13 cellular contexts compared by ENCODE assay signal in genomic region chr10:86585726-86586048, GRCh38.
DNase-seq lines count a peak whose midpoint lies in the region; ATAC-seq, FAIRE-seq and TF ChIP-seq lines count a peak whose summit lies in the region.
"Had no signal": no experiment of that assay in that cellular context is flagged by ENCODE, and none has a peak within 500 bp of the region (broad histone marks: within the 10 kb centered on the region; RNA-seq: fewer than 3 reads in every experiment).

No MANE protein-coding gene starts in this region.

- no peaks in the 10 kb centered on the region for H3K4me1 Mint-ChIP-seq in natural killer cell
- no peaks in the 10 kb centered on the region for H3K4me1 Mint-ChIP-seq in natural killer cell treated with Interleukin-12 subunit alpha and Interleukin-12 subunit beta and Interleukin-15 and Interleukin-18, amount 100 ng/mL, for 72 hours (ENCODE audit: low read depth in 2 of 2)
- peaks cover 5% of the 10 kb centered on the region for H3K4me1 Mint-ChIP-seq in type B pancreatic cell (ENCODE audit: unreplicated experiment)

- dilution Hi-C loops in keratinocyte (cut with MboI; ENCODE audit: extremely low pct_ligation_motif_present, low sequenced_read_pairs): no loop called here

- no peak overlapping the region for H3K27ac Mint-ChIP-seq in natural killer cell
- H3K27ac Mint-ChIP-seq in natural killer cell treated with Interleukin-12 subunit alpha and Interleukin-12 subunit beta and Interleukin-15 and Interleukin-18, amount 100 ng/mL, for 72 hours: no peak overlapping the region
- H3K27ac Mint-ChIP-seq in type B pancreatic cell: peak overlapping the region; percentile 82

- H3K4me3 Mint-ChIP-seq in natural killer cell (no peak overlapping the region), type B pancreatic cell (no peak overlapping the region)
- H3K4me3 Mint-ChIP-seq in natural killer cell treated with Interleukin-12 subunit alpha and Interleukin-12 subunit beta and Interleukin-15 and Interleukin-18, amount 100 ng/mL, for 72 hours: no peak overlapping the region

- H3K36me3 Mint-ChIP-seq in natural killer cell: no peaks in the 10 kb centered on the region
- H3K36me3 Mint-ChIP-seq in natural killer cell treated with Interleukin-12 subunit alpha and Interleukin-12 subunit beta and Interleukin-15 and Interleukin-18, amount 100 ng/mL, for 72 hours: no peaks in the 10 kb centered on the region
- H3K36me3 Mint-ChIP-seq in type B pancreatic cell: no peaks in the 10 kb centered on the region

- CTCF ChIA-PET in Panc1 (lab: Charles Lee): interaction anchor here (0.6 to 1.0 kb wide), 10 partner anchors 9 to 187 kb away, joined by 3 to 8 read pairs (median 4); no protein-coding TSS in a partner anchor

- ATAC-seq in natural killer cell (peak in 1 of 3 donors; percentile 22), Panc1 (peak; percentile 36), GM18858 (IDR thresholded peaks at IDR 0.05; ENCODE audit: unreplicated experiment) (no peak)
- no peak for ATAC-seq in natural killer cell treated with Interleukin-12 subunit alpha and Interleukin-12 subunit beta and Interleukin-15 and Interleukin-18, amount 100 ng/mL, for 72 hours

- H3K9ac ChIP-seq in keratinocyte (ENCODE audit: control insufficient read depth, extremely low read depth, insufficient read depth, low read length): no peak overlapping the region

- H3K36me3 ChIP-seq in Panc1 (ENCODE audit: control insufficient read depth, insufficient read depth, low read length): no peaks in the 10 kb centered on the region
- no peaks in the 10 kb centered on the region for H3K36me3 ChIP-seq in keratinocyte (ENCODE audit: control insufficient read depth in 2 of 2, extremely low read depth in 1 of 2, insufficient read depth in 2 of 2, low read length in 2 of 2)
- H3K36me3 ChIP-seq: adrenal gland, ovary, thoracic aorta had no signal

- intact Hi-C loops in natural killer cell (cut with micrococcal nuclease): loop anchor here (1.0 kb wide), 1 partner anchor 185 kb away; no protein-coding TSS in a partner anchor
- intact Hi-C loops in Panc1 (cut with micrococcal nuclease; ENCODE audit: unreplicated experiment): loop anchor here (1.0 to 5.0 kb wide), 2 partner anchors 63 to 186 kb away; partner anchors contain the start of gene WAPL

- TF ChIP-seq CTCF in natural killer cell (IDR thresholded peaks at IDR 0.05): peak; percentile 22
- peak; percentile 33 for TF ChIP-seq CTCF in Panc1 (IDR thresholded peaks at IDR 0.05)
- no peak for TF ChIP-seq CTCF in keratinocyte (optimal IDR thresholded peaks at IDR 0.05 in 1 of 3, IDR thresholded peaks at IDR 0.05 in 1 of 3, conservative IDR thresholded peaks at IDR 0.05 in 1 of 3; ENCODE audit: extremely low read depth in 1 of 3, insufficient read depth in 2 of 3, low read length in 3 of 3)
- TF ChIP-seq CTCF in type B pancreatic cell (conservative IDR thresholded peaks at IDR 0.05): peak; percentile 24

- POLR2A ChIA-PET in Panc1 (lab: Charles Lee): interaction anchor here (0.6 kb wide), 1 partner anchor 19 kb away, joined by 3 read pairs; no protein-coding TSS in a partner anchor

- no TSS peak for BruUV-seq in Panc1 (replicated peaks; lab: Mats Ljungman, UMichigan)

- H3K27me3 Mint-ChIP-seq in natural killer cell (ENCODE audit: low read depth in 2 of 2) (peaks cover 0 to 4% of the 10 kb centered on the region in 2 donors), type B pancreatic cell (no peaks in the 10 kb centered on the region)
- H3K27me3 Mint-ChIP-seq in natural killer cell treated with Interleukin-12 subunit alpha and Interleukin-12 subunit beta and Interleukin-15 and Interleukin-18, amount 100 ng/mL, for 72 hours: no peaks in the 10 kb centered on the region

- in situ Hi-C loops in Panc1 (cut with HindIII; ENCODE audit: low pct_unique_long_range_greater_than_20kb, low sequenced_read_pairs): no loop called here

- no peaks in the 10 kb centered on the region for H3K79me2 ChIP-seq in keratinocyte (ENCODE audit: control insufficient read depth, insufficient read depth, low read length)

- H3K4me1 ChIP-seq in Panc1 (ENCODE audit: control insufficient read depth, insufficient read depth, low read length): no peaks in the 10 kb centered on the region
- H3K4me1 ChIP-seq in keratinocyte (ENCODE audit: control insufficient read depth, extremely low read depth, insufficient read depth, low read length): peaks cover 3% of the 10 kb centered on the region
- H3K4me1 ChIP-seq: adrenal gland had no signal

- H3K27me3 ChIP-seq in Panc1 (ENCODE audit: control insufficient read depth, insufficient read depth, low read length) (no peaks in the 10 kb centered on the region), keratinocyte (ENCODE audit: control insufficient read depth, extremely low read depth, insufficient read depth, low read length) (no peaks in the 10 kb centered on the region)
- H3K27me3 ChIP-seq: adrenal gland, ovary had no signal

- peak overlapping the region; percentile 63 for H2AFZ ChIP-seq in keratinocyte (ENCODE audit: control insufficient read depth, low read length)

- H3K4me2 ChIP-seq in keratinocyte (ENCODE audit: control insufficient read depth, extremely low read depth, insufficient read depth, low read depth, low read length): no peak overlapping the region

- no peak overlapping the region for H3K27ac ChIP-seq in Panc1 (ENCODE audit: low read length)
- H3K27ac ChIP-seq in keratinocyte (ENCODE audit: control insufficient read depth, insufficient read depth, low read length): no peak overlapping the region
- H3K27ac ChIP-seq: adrenal gland, ovary, SK-N-MC, thoracic aorta had no signal

- H3K9me1 ChIP-seq in keratinocyte (ENCODE audit: control insufficient read depth, extremely low read depth, insufficient read depth, low read length): no peaks in the 10 kb centered on the region

- DNase-seq in natural killer cell (no peak), Panc1 (ENCODE audit: low read depth, low spot score) (no peak), keratinocyte (ENCODE audit: low read depth, low spot score) (no peak), type B pancreatic cell (ENCODE audit: extremely low spot score, unreplicated experiment) (no peak), GM19238 (ENCODE audit: insufficient read length, low spot score) (no peak), NCI-H187 (lab: John Stamatoyannopoulos, UW) (no peak)
- DNase-seq in natural killer cell treated with Interleukin-12 subunit alpha and Interleukin-12 subunit beta and Interleukin-15 and Interleukin-18, amount 100 ng/mL, for 72 hours (ENCODE audit: low spot score): no peak

- FAIRE-seq in keratinocyte (lab: Jason Lieb, UNC): no peak
- FAIRE-seq: TTC549 had no signal

- H3K9me3 ChIP-seq in Panc1 (ENCODE audit: control insufficient read depth, insufficient read depth, low read depth, low read length): no peaks in the 10 kb centered on the region
- no peaks in the 10 kb centered on the region for H3K9me3 ChIP-seq in keratinocyte (ENCODE audit: control insufficient read depth, low read depth, low read length)
- H3K9me3 ChIP-seq: adrenal gland, ovary, thoracic aorta had no signal

- H3K4me3 ChIP-seq in Panc1 (ENCODE audit: low read depth in 2 of 2, low read length in 2 of 2) (no peak overlapping the region), keratinocyte (ENCODE audit: control insufficient read depth in 2 of 3, extremely low read depth in 1 of 3, insufficient read depth in 2 of 3, low read depth in 1 of 3, low read length in 3 of 3) (no peak overlapping the region)
- H3K4me3 ChIP-seq: adrenal gland, ovary, SK-N-MC had no signal

- H3K9me3 Mint-ChIP-seq in natural killer cell (no peaks in the 10 kb centered on the region), type B pancreatic cell (no peaks in the 10 kb centered on the region)
- no peaks in the 10 kb centered on the region for H3K9me3 Mint-ChIP-seq in natural killer cell treated with Interleukin-12 subunit alpha and Interleukin-12 subunit beta and Interleukin-15 and Interleukin-18, amount 100 ng/mL, for 72 hours

- no peaks in the 10 kb centered on the region for H4K20me1 ChIP-seq in keratinocyte (ENCODE audit: control insufficient read depth, extremely low read depth, insufficient read depth, low read length)

Comparison
In these comparisons a context has a peak if more than half of its experiments do, and no peak if none do; other contexts are left out.
1. CTCF ChIP-seq: peak in natural killer cell (single experiment), Panc1 (single experiment) and type B pancreatic cell (single experiment); none in keratinocyte (0 of 3).